Comparison of ENCODE assay signal across 19 cellular contexts in genomic region chr2:46034535-46034934, GRCh38.
DNase-seq lines count a peak whose midpoint lies in the region; ATAC-seq and TF ChIP-seq lines count a peak whose summit lies in the region.
"Had no signal": no experiment of that assay in that cellular context is flagged by ENCODE, and none has a peak within 500 bp of the region (broad histone marks: within the 10 kb centered on the region; RNA-seq: fewer than 3 reads in every experiment).

No MANE protein-coding gene starts in this region.

- peak overlapping the region; percentile 6 for H3K27ac Mint-ChIP-seq in activated T-helper 2 cell treated with anti-CD3 and anti-CD28 coated beads, Interferon-gamma antibody, Interleukin-2, Interleukin-4, amounts not matched to agents 10 μg/mL and 5 μg/mL and 100 μg/mL, durations not matched to agents 14 hours and 24 hours and 36 hours
- H3K27ac Mint-ChIP-seq: activated CD8-positive, alpha-beta T cell treated with anti-CD3 and anti-CD28 coated beads, Interleukin-2, amount 10 ng/mL, durations not matched to agents 7 days and 5 days; B cell had no signal

- H3K36me3 Mint-ChIP-seq in activated T-helper 2 cell treated with anti-CD3 and anti-CD28 coated beads, Interferon-gamma antibody, Interleukin-2, Interleukin-4, amounts not matched to agents 10 μg/mL and 5 μg/mL and 100 μg/mL, durations not matched to agents 14 hours and 24 hours and 36 hours (ENCODE audit: low read depth): peaks cover 3% of the 10 kb centered on the region

- peaks cover 32 to 56% (median 44%) of the 10 kb centered on the region in 4 donors for H3K4me1 ChIP-seq in upper lobe of left lung

- intact Hi-C loops in activated T-helper 2 cell treated with anti-CD3 and anti-CD28 coated beads, Interferon-gamma antibody, Interleukin-2, Interleukin-4, amounts not matched to agents 10 μg/mL and 5 μg/mL and 100 μg/mL, durations not matched to agents 14 hours and 24 hours and 36 hours (cut with micrococcal nuclease): no loop called here
- intact Hi-C loops in left ventricle myocardium superior (cut with micrococcal nuclease): no loop called here

- ATAC-seq in left ventricle myocardium superior (peak; percentile 64), upper lobe of left lung (ENCODE audit: low FRiP score in 2 of 2) (no peak)
- ATAC-seq: activated CD8-positive, alpha-beta T cell treated with anti-CD3 and anti-CD28 coated beads, Interleukin-2, amount 10 ng/mL, durations not matched to agents 7 days and 5 days; left colon had no signal

- H3K9me3 ChIP-seq in upper lobe of left lung: no peaks in the 10 kb centered on the region
- H3K9me3 ChIP-seq: sigmoid colon had no signal

- DNase-seq in M059J (ENCODE audit: low read depth) (peak; percentile 82), left ventricle myocardium superior (peak; percentile 55), upper lobe of left lung (no peak), kidney glomerular epithelial cell (lab: John Stamatoyannopoulos, UW) (no peak), iPS-NIHi7 (ENCODE audit: extremely low spot score) (no peak), germinal center (ENCODE audit: low spot score) (no peak)
- no peak for DNase-seq in activated T-helper 2 cell treated with anti-CD3 and anti-CD28 coated beads, Interferon-gamma antibody, Interleukin-2, Interleukin-4, amounts not matched to agents 10 μg/mL and 5 μg/mL and 100 μg/mL, durations not matched to agents 14 hours and 24 hours and 36 hours (ENCODE audit: low spot score)
- DNase-seq: activated CD8-positive, alpha-beta T cell treated with anti-CD3 and anti-CD28 coated beads, Interleukin-2, amount 10 ng/mL, durations not matched to agents 7 days and 5 days; DMS 273 treated with DMSO at 0.1 percent for 48 hours; effector memory CD4-positive, alpha-beta T cell; GOT3; hippocampal formation; KBM-7; left colon; NCI-H1092 treated with DMSO at 0.1 percent for 48 hours; NCI-H774; sigmoid colon had no signal

- H3K4me1 Mint-ChIP-seq in activated T-helper 2 cell treated with anti-CD3 and anti-CD28 coated beads, Interferon-gamma antibody, Interleukin-2, Interleukin-4, amounts not matched to agents 10 μg/mL and 5 μg/mL and 100 μg/mL, durations not matched to agents 14 hours and 24 hours and 36 hours (ENCODE audit: low read depth): peaks cover 31% of the 10 kb centered on the region
- H3K4me1 Mint-ChIP-seq: B cell had no signal

- TF ChIP-seq POLR2A in upper lobe of left lung (IDR thresholded peaks at IDR 0.05): no peak

- no peaks in the 10 kb centered on the region for H3K36me3 ChIP-seq in upper lobe of left lung
- H3K36me3 ChIP-seq: sigmoid colon had no signal

- no peaks in the 10 kb centered on the region for H3K27me3 Mint-ChIP-seq in activated T-helper 2 cell treated with anti-CD3 and anti-CD28 coated beads, Interferon-gamma antibody, Interleukin-2, Interleukin-4, amounts not matched to agents 10 μg/mL and 5 μg/mL and 100 μg/mL, durations not matched to agents 14 hours and 24 hours and 36 hours (ENCODE audit: low read depth)
- H3K27me3 Mint-ChIP-seq: B cell had no signal

- peak overlapping the region; percentile 31 to 88 (median 80) for H3K27ac ChIP-seq in upper lobe of left lung
- H3K27ac ChIP-seq: HL-60, sigmoid colon had no signal

- no peak overlapping the region for H3K4me3 ChIP-seq in upper lobe of left lung
- H3K4me3 ChIP-seq: sigmoid colon had no signal

- no peaks in the 10 kb centered on the region for H3K27me3 ChIP-seq in upper lobe of left lung
- H3K27me3 ChIP-seq: sigmoid colon had no signal

- 66 to 90% methylated on average over 4 to 5 of the region's 5 CpGs for WGBS in upper lobe of left lung, 2 donors

- TF ChIP-seq CTCF in upper lobe of left lung (IDR thresholded peaks at IDR 0.05): no peak

- H3K9me3 Mint-ChIP-seq in activated T-helper 2 cell treated with anti-CD3 and anti-CD28 coated beads, Interferon-gamma antibody, Interleukin-2, Interleukin-4, amounts not matched to agents 10 μg/mL and 5 μg/mL and 100 μg/mL, durations not matched to agents 14 hours and 24 hours and 36 hours: no peaks in the 10 kb centered on the region

- TF ChIP-seq EP300 in upper lobe of left lung (IDR thresholded peaks at IDR 0.05): no peak

- H3K4me3 Mint-ChIP-seq in activated T-helper 2 cell treated with anti-CD3 and anti-CD28 coated beads, Interferon-gamma antibody, Interleukin-2, Interleukin-4, amounts not matched to agents 10 μg/mL and 5 μg/mL and 100 μg/mL, durations not matched to agents 14 hours and 24 hours and 36 hours (ENCODE audit: low read depth): no peak overlapping the region
- H3K4me3 Mint-ChIP-seq: activated CD8-positive, alpha-beta T cell treated with anti-CD3 and anti-CD28 coated beads, Interleukin-2, amount 10 ng/mL, durations not matched to agents 7 days and 5 days; B cell had no signal

Comparison
In these comparisons a context has a peak if more than half of its experiments do, and no peak if none do; other contexts are left out.
1. DNase-seq: peak in M059J (single experiment) and left ventricle myocardium superior (single experiment); none in activated T-helper 2 cell treated with anti-CD3 and anti-CD28 coated beads, Interferon-gamma antibody, Interleukin-2, Interleukin-4, amounts not matched to agents 10 μg/mL and 5 μg/mL and 100 μg/mL, durations not matched to agents 14 hours and 24 hours and 36 hours (single experiment), upper lobe of left lung (0 of 2), kidney glomerular epithelial cell (single experiment), iPS-NIHi7 (single experiment) and germinal center (single experiment).